Comparison of ENCODE assay signal across 22 cellular contexts in genomic region chr16:58509256-58510096, GRCh38. TPM values are rescaled to one million over a fixed set of nuclear protein-coding genes. Genes with fewer than 3 reads are reported as not detected.
DNase-seq lines count a peak whose midpoint lies in the region; ATAC-seq, FAIRE-seq and TF ChIP-seq lines count a peak whose summit lies in the region.
"Had no signal": no experiment of that assay in that cellular context is flagged by ENCODE, and none has a peak within 500 bp of the region (broad histone marks: within the 10 kb centered on the region; RNA-seq: fewer than 3 reads in every experiment).

No MANE protein-coding gene starts in this region.

- TF ChIP-seq CTCF in C4-2B (conservative IDR thresholded peaks at IDR 0.05) (no peak), DND-41 (IDR thresholded peaks at IDR 0.05; ENCODE audit: borderline replicate concordance, extremely low read depth, low read length, poor library complexity, severe bottlenecking) (no peak), endothelial cell of umbilical vein (IDR thresholded peaks at IDR 0.05; ENCODE audit: extremely low read depth in 1 of 2, insufficient read depth in 1 of 2, low read depth in 1 of 2, low read length in 2 of 2) (no peak)

- POLR2A ChIA-PET in endothelial cell of umbilical vein (lab: Charles Lee): no interaction called here

- no peak overlapping the region for H3K27ac Mint-ChIP-seq in stimulated activated effector memory CD8-positive, alpha-beta T cell treated with anti-CD3 and anti-CD28 coated beads, Interleukin-12 subunit alpha, Interleukin-12 subunit beta, amount 100 ng/mL, for 72 hours
- H3K27ac Mint-ChIP-seq: activated CD4-positive, alpha-beta memory T cell treated with anti-CD3 and anti-CD28 coated beads for 36 hours had no signal

- peaks cover 15% of the 10 kb centered on the region for H3K4me1 Mint-ChIP-seq in stimulated activated effector memory CD8-positive, alpha-beta T cell treated with anti-CD3 and anti-CD28 coated beads, Interleukin-12 subunit alpha, Interleukin-12 subunit beta, amount 100 ng/mL, for 72 hours

- H3K9me3 ChIP-seq in DND-41 (ENCODE audit: insufficient read depth, low read length, severe bottlenecking): no peaks in the 10 kb centered on the region
- no peaks in the 10 kb centered on the region for H3K9me3 ChIP-seq in endothelial cell of umbilical vein (replicated peaks; ENCODE audit: control insufficient read depth, insufficient read depth, low read length)
- H3K9me3 ChIP-seq: body of pancreas, transverse colon had no signal

- H3K4me3 Mint-ChIP-seq in stimulated activated effector memory CD8-positive, alpha-beta T cell treated with anti-CD3 and anti-CD28 coated beads, Interleukin-12 subunit alpha, Interleukin-12 subunit beta, amount 100 ng/mL, for 72 hours: no peak overlapping the region
- H3K4me3 Mint-ChIP-seq: activated CD4-positive, alpha-beta memory T cell treated with anti-CD3 and anti-CD28 coated beads for 36 hours had no signal

- ATAC-seq in DND-41 (ENCODE audit: insufficient read depth, low read depth) (no peak), left colon (no peak), HG02678 (IDR thresholded peaks at IDR 0.05; ENCODE audit: unreplicated experiment) (no peak)
- no peak for ATAC-seq in stimulated activated effector memory CD8-positive, alpha-beta T cell treated with anti-CD3 and anti-CD28 coated beads, Interleukin-12 subunit alpha, Interleukin-12 subunit beta, amount 100 ng/mL, for 72 hours
- ATAC-seq: activated CD4-positive, CD25-positive, alpha-beta regulatory T cell treated with anti-CD3 and anti-CD28 coated beads, Interleukin-2, amount 50 U/mL, for 24 hours; body of pancreas had no signal

- H2AFZ ChIP-seq in DND-41 (ENCODE audit: low read depth, low read length): no peak overlapping the region
- H2AFZ ChIP-seq in endothelial cell of umbilical vein (ENCODE audit: low read depth, low read length): no peak overlapping the region

- no peak overlapping the region for H3K9ac ChIP-seq in DND-41 (ENCODE audit: low read depth, low read length)
- no peak overlapping the region for H3K9ac ChIP-seq in endothelial cell of umbilical vein (replicated peaks; ENCODE audit: extremely low read depth, insufficient read depth, low read length)

- H3K9me1 ChIP-seq in endothelial cell of umbilical vein (replicated peaks; ENCODE audit: control insufficient read depth, extremely low read depth, insufficient read depth, low read length): no peaks in the 10 kb centered on the region

- dilution Hi-C loops in endothelial cell of umbilical vein (cut with MboI; ENCODE audit: extremely low pct_ligation_motif_present, low sequenced_read_pairs): no loop called here

- peak overlapping the region; percentile 63 for H3K27ac ChIP-seq in C4-2B
- H3K27ac ChIP-seq in DND-41 (ENCODE audit: low read length): no peak overlapping the region
- H3K27ac ChIP-seq in endothelial cell of umbilical vein (ENCODE audit: insufficient read depth, low read depth, low read length): no peak overlapping the region
- H3K27ac ChIP-seq: body of pancreas, epithelial cell of prostate, RWPE1, transverse colon had no signal

- H3K9me3 Mint-ChIP-seq in stimulated activated effector memory CD8-positive, alpha-beta T cell treated with anti-CD3 and anti-CD28 coated beads, Interleukin-12 subunit alpha, Interleukin-12 subunit beta, amount 100 ng/mL, for 72 hours: no peaks in the 10 kb centered on the region
- H3K9me3 Mint-ChIP-seq: activated CD4-positive, alpha-beta memory T cell treated with anti-CD3 and anti-CD28 coated beads for 36 hours had no signal

- intact Hi-C loops in endothelial cell of umbilical vein (cut with micrococcal nuclease) (no loop called here), posterior vena cava (cut with DNase I) (loop anchor here in 1 of 2 donors (10.0 kb wide), 1 partner anchor 125 kb away; no protein-coding TSS in a partner anchor), left colon (cut with DNase I, micrococcal nuclease) (no loop called here)

- DNase-seq in DND-41 (peak; percentile 3), endothelial cell of umbilical vein (ENCODE audit: low read depth, low spot score) (no peak), posterior vena cava (ENCODE audit: low spot score) (peak; percentile 72), left colon (no peak)
- DNase-seq in stimulated activated effector memory CD8-positive, alpha-beta T cell treated with anti-CD3 and anti-CD28 coated beads, Interleukin-12 subunit alpha, Interleukin-12 subunit beta, amount 100 ng/mL, for 72 hours (ENCODE audit: low spot score in 2 of 2): no peak
- DNase-seq: activated CD4-positive, alpha-beta memory T cell treated with anti-CD3 and anti-CD28 coated beads for 36 hours; activated naive CD4-positive, alpha-beta T cell treated with Interleukin-2 at 50 U/mL for 16 hours; C1 segment of cervical spinal cord; DMS79 treated with DMSO at 0.1 percent for 48 hours; NCI-H1436; NCI-H2081 treated with DMSO at 0.1 percent for 48 hours; NCI-H446; T-helper 1 cell; transverse colon had no signal

- H3K4me1 ChIP-seq in DND-41 (ENCODE audit: insufficient read depth, low read length) (no peaks in the 10 kb centered on the region), endothelial cell of umbilical vein (ENCODE audit: control insufficient read depth, extremely low read depth, insufficient read depth, low read length) (no peaks in the 10 kb centered on the region)

- H4K20me1 ChIP-seq in DND-41 (ENCODE audit: insufficient read depth, low read length) (peaks cover 17% of the 10 kb centered on the region), endothelial cell of umbilical vein (replicated peaks; ENCODE audit: control insufficient read depth, extremely low read depth, insufficient read depth, low read length) (no peaks in the 10 kb centered on the region)

- H3K36me3 ChIP-seq in DND-41 (ENCODE audit: insufficient read depth, low read length) (peaks cover 15% of the 10 kb centered on the region; the same call in 1 of the 2 replicates), endothelial cell of umbilical vein (ENCODE audit: control insufficient read depth in 2 of 2, extremely low read depth in 1 of 2, insufficient read depth in 2 of 2, low read length in 2 of 2) (peaks cover 0 to 31% of the 10 kb centered on the region in 2 experiments)
- H3K36me3 ChIP-seq: transverse colon had no signal

- peaks cover 13% of the 10 kb centered on the region for H3K36me3 Mint-ChIP-seq in stimulated activated effector memory CD8-positive, alpha-beta T cell treated with anti-CD3 and anti-CD28 coated beads, Interleukin-12 subunit alpha, Interleukin-12 subunit beta, amount 100 ng/mL, for 72 hours

- H3K4me2 ChIP-seq in DND-41 (ENCODE audit: insufficient read depth, low read length): no peak overlapping the region
- no peak overlapping the region for H3K4me2 ChIP-seq in endothelial cell of umbilical vein (ENCODE audit: insufficient read depth, low read length)

- no peak for FAIRE-seq in endothelial cell of umbilical vein (lab: Jason Lieb, UNC)
- FAIRE-seq: GM18507, islet of Langerhans had no signal

- CTCF ChIA-PET in endothelial cell of umbilical vein (lab: Charles Lee): interaction anchor here (1.2 to 6.8 kb wide), 2 partner anchors 152 to 247 kb away, joined by 6 to 73 read pairs; no protein-coding TSS in a partner anchor

- H3K79me2 ChIP-seq in DND-41 (ENCODE audit: insufficient read depth, low read length) (no peaks in the 10 kb centered on the region), endothelial cell of umbilical vein (ENCODE audit: control insufficient read depth, insufficient read depth, low read length) (no peaks in the 10 kb centered on the region)

- no TSS peak for BruUV-seq in endothelial cell of umbilical vein (replicated peaks; lab: Mats Ljungman, UMichigan)

- no peak overlapping the region for H3K4me3 ChIP-seq in DND-41 (ENCODE audit: low read depth in 1 of 2, low read length in 2 of 2)
- no peak overlapping the region for H3K4me3 ChIP-seq in endothelial cell of umbilical vein (replicated peaks in 1 of 3; ENCODE audit: insufficient read depth in 1 of 3, low read depth in 1 of 3, low read length in 3 of 3)
- H3K4me3 ChIP-seq: body of pancreas, transverse colon had no signal

- H3K27me3 ChIP-seq in DND-41 (ENCODE audit: insufficient read depth, low read length, poor library complexity): no peaks in the 10 kb centered on the region
- no peaks in the 10 kb centered on the region for H3K27me3 ChIP-seq in endothelial cell of umbilical vein (ENCODE audit: control insufficient read depth in 2 of 2, insufficient read depth in 2 of 2, low read length in 2 of 2)
- H3K27me3 ChIP-seq: body of pancreas had no signal

- TF ChIP-seq POLR2A in endothelial cell of umbilical vein (IDR thresholded peaks at IDR 0.05; ENCODE audit: low read depth, low read length): peak; percentile 2

TF ChIP-seq in endothelial cell of umbilical vein, 7 proteins besides CTCF, POLR2A, EP300 and RAD21 (continues in another document):
- TF ChIP-seq FOS (IDR thresholded peaks at IDR 0.05; ENCODE audit: borderline replicate concordance, insufficient read depth, low read length): no peak
- no peak for TF ChIP-seq EZH2 (IDR thresholded peaks at IDR 0.05; ENCODE audit: borderline replicate concordance, low read depth, low read length, severe bottlenecking)
- no peak for TF ChIP-seq GATA2 (IDR thresholded peaks at IDR 0.05; ENCODE audit: insufficient read depth, insufficient read length, low read depth, low read length)
- TF ChIP-seq JUN (IDR thresholded peaks at IDR 0.05; ENCODE audit: borderline replicate concordance, insufficient read depth, insufficient read length, low read depth): no peak

RNA-seq across cellular contexts. Expression of gene SETD6, which starts 5.8 kb away (rescaled TPM):
- total RNA-seq in endothelial cell of umbilical vein: 10.4 and 16.4 TPM in 2 replicates
- 10.1 and 10.2 TPM in 2 replicates for polyA plus RNA-seq in endothelial cell of umbilical vein
- polyA plus RNA-seq in endothelial cell of umbilical vein (2011; cell fraction: cytosol; rRNA removed): 5.9 and 6.6 TPM in 2 replicates
- polyA plus RNA-seq in endothelial cell of umbilical vein (2011; cell fraction: nucleus; rRNA removed): 46.9 and 47.4 TPM in 2 replicates
- 13.3 and 17.6 TPM in 2 replicates for polyA plus RNA-seq in endothelial cell of umbilical vein (2012)
- 7.6 and 8.4 TPM in 2 replicates for polyA minus RNA-seq in endothelial cell of umbilical vein
- 23.9 TPM for polyA minus RNA-seq in endothelial cell of umbilical vein (2011; cell fraction: cytosol; rRNA and poly(A)+ RNA removed)
- 14.1 and 16.2 TPM in 2 replicates for polyA minus RNA-seq in endothelial cell of umbilical vein (2011; cell fraction: nucleus; rRNA and poly(A)+ RNA removed)
- total RNA-seq in posterior vena cava: 10 to 100 TPM in 1 of 2 donors, 1 to 10 TPM in 1; 9.9 to 13.5 TPM
- total RNA-seq in left colon: 10 to 100 TPM; 11.4 to 13.8 TPM

RNA-seq across cellular contexts. Expression of gene NDRG4, which starts 9.5 kb away (rescaled TPM):
- 31.0 and 35.8 TPM in 2 replicates for total RNA-seq in endothelial cell of umbilical vein
- 74.3 and 93.9 TPM in 2 replicates for polyA plus RNA-seq in endothelial cell of umbilical vein
- polyA plus RNA-seq in endothelial cell of umbilical vein (2011; cell fraction: cytosol; rRNA removed): 41.5 and 53.0 TPM in 2 replicates
- polyA plus RNA-seq in endothelial cell of umbilical vein (2011; cell fraction: nucleus; rRNA removed): 130 and 182 TPM in 2 replicates
- polyA plus RNA-seq in endothelial cell of umbilical vein (2012): 114 and 302 TPM in 2 replicates
- polyA minus RNA-seq in endothelial cell of umbilical vein: 94.8 and 120 TPM in 2 replicates
- polyA minus RNA-seq in endothelial cell of umbilical vein (2011; cell fraction: cytosol; rRNA and poly(A)+ RNA removed): not detected
- 48.8 and 84.2 TPM in 2 replicates for polyA minus RNA-seq in endothelial cell of umbilical vein (2011; cell fraction: nucleus; rRNA and poly(A)+ RNA removed)
- 1 to 10 TPM; 5.8 to 8.6 TPM for total RNA-seq in posterior vena cava
- total RNA-seq in left colon: 1 to 10 TPM; 4.2 to 7.3 TPM

Comparison
In these comparisons a context has a peak if more than half of its experiments do, and no peak if none do; other contexts are left out.
1. DNase-seq: peak in DND-41 (single experiment) and posterior vena cava (single experiment); none in endothelial cell of umbilical vein (single experiment), stimulated activated effector memory CD8-positive, alpha-beta T cell treated with anti-CD3 and anti-CD28 coated beads, Interleukin-12 subunit alpha, Interleukin-12 subunit beta, amount 100 ng/mL, for 72 hours (0 of 2) and left colon (0 of 2).